ENCODE assay signal across 1 cellular context in genomic region chr2:8580316-8581047, GRCh38.
TF ChIP-seq lines count a peak whose summit lies in the region.

No MANE protein-coding gene starts in this region.

TF ChIP-seq in HepG2, 621 proteins besides CTCF, POLR2A, EP300 and RAD21 (continued from another document):
- no peak for TF ChIP-seq ZSCAN20 (CRISPR knock-in tag; IDR thresholded peaks at IDR 0.05; ENCODE audit: borderline replicate concordance)
TF ChIP-seq in HepG2: peak in this region for 5.
